14 cellular contexts compared by ENCODE assay signal in genomic region chr5:8386889-8387288, GRCh38.
DNase-seq lines count a peak whose midpoint lies in the region; ATAC-seq, FAIRE-seq and TF ChIP-seq lines count a peak whose summit lies in the region.
"Had no signal": no experiment of that assay in that cellular context is flagged by ENCODE, and none has a peak within 500 bp of the region (broad histone marks: within the 10 kb centered on the region; RNA-seq: fewer than 3 reads in every experiment).

No MANE protein-coding gene starts in this region.

- no peaks in the 10 kb centered on the region for H3K4me1 Mint-ChIP-seq in activated T-helper 2 cell treated with anti-CD3 and anti-CD28 coated beads, Interferon-gamma antibody, Interleukin-2, Interleukin-4, amounts not matched to agents 10 μg/mL and 5 μg/mL and 100 μg/mL, durations not matched to agents 14 hours and 24 hours and 36 hours (ENCODE audit: low read depth)
- H3K4me1 Mint-ChIP-seq: CD4-positive, alpha-beta memory T cell had no signal

- H3K4me1 ChIP-seq in tibial nerve: no peaks in the 10 kb centered on the region
- H3K4me1 ChIP-seq: A549, BE2C, Caco-2, HAP-1 had no signal

- no peaks in the 10 kb centered on the region for H3K27me3 ChIP-seq in bronchial epithelial cell (ENCODE audit: control insufficient read depth, insufficient read depth, low read length)
- no peaks in the 10 kb centered on the region for H3K27me3 ChIP-seq in tibial nerve
- H3K27me3 ChIP-seq: BE2C had no signal

- no peaks in the 10 kb centered on the region for H3K9me3 ChIP-seq in tibial nerve
- H3K9me3 ChIP-seq: A549, BE2C, Caco-2, HAP-1 had no signal

- WGBS in tibial nerve, 2 donors: 62 to 68% methylated on average over 2 of the region's 2 CpGs

- H3K4me3 Mint-ChIP-seq in activated T-helper 2 cell treated with anti-CD3 and anti-CD28 coated beads, Interferon-gamma antibody, Interleukin-2, Interleukin-4, amounts not matched to agents 10 μg/mL and 5 μg/mL and 100 μg/mL, durations not matched to agents 14 hours and 24 hours and 36 hours (ENCODE audit: low read depth): no peak overlapping the region
- H3K4me3 Mint-ChIP-seq: CD4-positive, alpha-beta memory T cell had no signal

- H3K4me3 ChIP-seq in bronchial epithelial cell (ENCODE audit: low read depth, low read length) (no peak overlapping the region), tibial nerve (no peak overlapping the region)
- H3K4me3 ChIP-seq: A549, HAP-1 had no signal

- no peak for TF ChIP-seq POLR2A in tibial nerve (IDR thresholded peaks at IDR 0.05)

- no peak overlapping the region for H3K27ac ChIP-seq in tibial nerve
- H3K27ac ChIP-seq: A549, C4-2B had no signal

- no peak for TF ChIP-seq EP300 in tibial nerve (IDR thresholded peaks at IDR 0.05)

- H3K36me3 Mint-ChIP-seq in activated T-helper 2 cell treated with anti-CD3 and anti-CD28 coated beads, Interferon-gamma antibody, Interleukin-2, Interleukin-4, amounts not matched to agents 10 μg/mL and 5 μg/mL and 100 μg/mL, durations not matched to agents 14 hours and 24 hours and 36 hours (ENCODE audit: low read depth): no peaks in the 10 kb centered on the region
- H3K36me3 Mint-ChIP-seq: CD4-positive, alpha-beta memory T cell had no signal

- DNase-seq in COLO668 (lab: John Stamatoyannopoulos, UW; ENCODE audit: unreplicated experiment) (peak; percentile 51), COR-L47 (lab: John Stamatoyannopoulos, UW) (peak; percentile 43), NCI-H748 (lab: John Stamatoyannopoulos, UW; ENCODE audit: unreplicated experiment) (peak; percentile 100), bronchial epithelial cell (ENCODE audit: low read depth) (peak; percentile 5), tibial nerve (ENCODE audit: low spot score in 2 of 2) (no peak)
- no peak for DNase-seq in activated T-helper 2 cell treated with anti-CD3 and anti-CD28 coated beads, Interferon-gamma antibody, Interleukin-2, Interleukin-4, amounts not matched to agents 10 μg/mL and 5 μg/mL and 100 μg/mL, durations not matched to agents 14 hours and 24 hours and 36 hours (ENCODE audit: low spot score)
- DNase-seq: BE2C; Caco-2; CD4-positive, alpha-beta memory T cell had no signal

- ATAC-seq in HG03442 (IDR thresholded peaks at IDR 0.05; ENCODE audit: unreplicated experiment): no peak
- ATAC-seq: A549 had no signal

- intact Hi-C loops in activated T-helper 2 cell treated with anti-CD3 and anti-CD28 coated beads, Interferon-gamma antibody, Interleukin-2, Interleukin-4, amounts not matched to agents 10 μg/mL and 5 μg/mL and 100 μg/mL, durations not matched to agents 14 hours and 24 hours and 36 hours (cut with micrococcal nuclease): no loop called here

- no peak overlapping the region for H3K27ac Mint-ChIP-seq in activated T-helper 2 cell treated with anti-CD3 and anti-CD28 coated beads, Interferon-gamma antibody, Interleukin-2, Interleukin-4, amounts not matched to agents 10 μg/mL and 5 μg/mL and 100 μg/mL, durations not matched to agents 14 hours and 24 hours and 36 hours
- H3K27ac Mint-ChIP-seq: CD4-positive, alpha-beta memory T cell had no signal

- no peak for FAIRE-seq in bronchial epithelial cell (lab: Jason Lieb, UNC)
- FAIRE-seq: A549, H1 had no signal

- H3K27me3 Mint-ChIP-seq in activated T-helper 2 cell treated with anti-CD3 and anti-CD28 coated beads, Interferon-gamma antibody, Interleukin-2, Interleukin-4, amounts not matched to agents 10 μg/mL and 5 μg/mL and 100 μg/mL, durations not matched to agents 14 hours and 24 hours and 36 hours (ENCODE audit: low read depth): no peaks in the 10 kb centered on the region
- H3K27me3 Mint-ChIP-seq: CD4-positive, alpha-beta memory T cell had no signal

- peaks cover 15% of the 10 kb centered on the region for H3K9me3 Mint-ChIP-seq in activated T-helper 2 cell treated with anti-CD3 and anti-CD28 coated beads, Interferon-gamma antibody, Interleukin-2, Interleukin-4, amounts not matched to agents 10 μg/mL and 5 μg/mL and 100 μg/mL, durations not matched to agents 14 hours and 24 hours and 36 hours

- TF ChIP-seq CTCF in bronchial epithelial cell (IDR thresholded peaks at IDR 0.05; ENCODE audit: insufficient read depth, low read length, severe bottlenecking) (no peak), tibial nerve (IDR thresholded peaks at IDR 0.05) (no peak)

- H3K36me3 ChIP-seq in bronchial epithelial cell (ENCODE audit: control insufficient read depth, insufficient read depth, low read length) (no peaks in the 10 kb centered on the region), tibial nerve (no peaks in the 10 kb centered on the region)
- H3K36me3 ChIP-seq: BE2C, HAP-1 had no signal

Comparison
In these comparisons a context has a peak if more than half of its experiments do, and no peak if none do; other contexts are left out.
1. DNase-seq: peak in COLO668 (single experiment), COR-L47 (single experiment), NCI-H748 (single experiment) and bronchial epithelial cell (single experiment); none in activated T-helper 2 cell treated with anti-CD3 and anti-CD28 coated beads, Interferon-gamma antibody, Interleukin-2, Interleukin-4, amounts not matched to agents 10 μg/mL and 5 μg/mL and 100 μg/mL, durations not matched to agents 14 hours and 24 hours and 36 hours (single experiment) and tibial nerve (0 of 2).